Comparison of ENCODE assay signal across 1 cellular context in genomic region chr20:34979366-34980153, GRCh38.
TF ChIP-seq lines count a peak whose summit lies in the region.

No MANE protein-coding gene starts in this region.

TF ChIP-seq in HepG2, 621 proteins besides CTCF, POLR2A, EP300 and RAD21:
- TF ChIP-seq, protein P1, sequence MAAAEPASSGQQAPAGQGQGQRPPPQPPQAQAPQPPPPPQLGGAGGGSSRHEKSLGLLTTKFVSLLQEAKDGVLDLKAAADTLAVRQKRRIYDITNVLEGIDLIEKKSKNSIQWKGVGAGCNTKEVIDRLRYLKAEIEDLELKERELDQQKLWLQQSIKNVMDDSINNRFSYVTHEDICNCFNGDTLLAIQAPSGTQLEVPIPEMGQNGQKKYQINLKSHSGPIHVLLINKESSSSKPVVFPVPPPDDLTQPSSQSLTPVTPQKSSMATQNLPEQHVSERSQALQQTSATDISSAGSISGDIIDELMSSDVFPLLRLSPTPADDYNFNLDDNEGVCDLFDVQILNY (CRISPR knock-in tag; conservative IDR thresholded peaks at IDR 0.05) = no peak
- TF ChIP-seq, protein P2, sequence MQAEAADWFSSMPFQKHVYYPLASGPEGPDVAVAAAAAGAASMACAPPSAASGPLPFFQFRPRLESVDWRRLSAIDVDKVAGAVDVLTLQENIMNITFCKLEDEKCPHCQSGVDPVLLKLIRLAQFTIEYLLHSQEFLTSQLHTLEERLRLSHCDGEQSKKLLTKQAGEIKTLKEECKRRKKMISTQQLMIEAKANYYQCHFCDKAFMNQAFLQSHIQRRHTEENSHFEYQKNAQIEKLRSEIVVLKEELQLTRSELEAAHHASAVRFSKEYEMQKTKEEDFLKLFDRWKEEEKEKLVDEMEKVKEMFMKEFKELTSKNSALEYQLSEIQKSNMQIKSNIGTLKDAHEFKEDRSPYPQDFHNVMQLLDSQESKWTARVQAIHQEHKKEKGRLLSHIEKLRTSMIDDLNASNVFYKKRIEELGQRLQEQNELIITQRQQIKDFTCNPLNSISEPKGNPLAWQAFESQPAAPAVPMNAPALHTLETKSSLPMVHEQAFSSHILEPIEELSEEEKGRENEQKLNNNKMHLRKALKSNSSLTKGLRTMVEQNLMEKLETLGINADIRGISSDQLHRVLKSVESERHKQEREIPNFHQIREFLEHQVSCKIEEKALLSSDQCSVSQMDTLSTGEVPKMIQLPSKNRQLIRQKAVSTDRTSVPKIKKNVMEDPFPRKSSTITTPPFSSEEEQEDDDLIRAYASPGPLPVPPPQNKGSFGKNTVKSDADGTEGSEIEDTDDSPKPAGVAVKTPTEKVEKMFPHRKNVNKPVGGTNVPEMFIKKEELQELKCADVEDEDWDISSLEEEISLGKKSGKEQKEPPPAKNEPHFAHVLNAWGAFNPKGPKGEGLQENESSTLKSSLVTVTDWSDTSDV (CRISPR knock-in tag; IDR thresholded peaks at IDR 0.05) = 0 out of 2 replicates have a peak, but pooled peaks have one; percentile 24
- TF ChIP-seq TOPORS (CRISPR knock-in tag; IDR thresholded peaks at IDR 0.05) (no peak), NRL (CRISPR knock-in tag; IDR thresholded peaks at IDR 0.05; ENCODE audit: borderline replicate concordance) (0 out of 2 replicates have a peak, but pooled peaks have one; percentile 15), HNF1A (IDR thresholded peaks at IDR 0.05; ENCODE audit: low read depth) (no peak), HNF1A (CRISPR knock-in tag; IDR thresholded peaks at IDR 0.05; ENCODE audit: borderline replicate concordance) (no peak), U2AF2 (IDR thresholded peaks at IDR 0.05; ENCODE audit: low read depth, low read length) (no peak)
TF ChIP-seq in HepG2: peak in this region for 2.
